Comparison of ENCODE assay signal across 14 cellular contexts in genomic region chr19:47421844-47422395, GRCh38. TPM values are rescaled to one million over a fixed set of nuclear protein-coding genes. Genes with fewer than 3 reads are reported as not detected.
DNase-seq lines count a peak whose midpoint lies in the region; TF ChIP-seq lines count a peak whose summit lies in the region.
"Had no signal": no experiment of that assay in that cellular context is flagged by ENCODE, and none has a peak within 500 bp of the region (broad histone marks: within the 10 kb centered on the region; RNA-seq: fewer than 3 reads in every experiment).

No MANE protein-coding gene starts in this region.

- H3K4me1 ChIP-seq in ectodermal cell (ENCODE audit: control insufficient read depth, insufficient read depth, low read length) = peaks cover 51% of the 10 kb centered on the region

- H3K4me1 Mint-ChIP-seq in osteocyte (ENCODE audit: unreplicated experiment) = peaks cover 38% of the 10 kb centered on the region

- peak overlapping the region; percentile 11 for H3K4me3 ChIP-seq in ectodermal cell (ENCODE audit: insufficient read depth, low read depth, low read length)
- H3K4me3 ChIP-seq: heart right ventricle, sigmoid colon had no signal

- peaks cover 50% of the 10 kb centered on the region for H3K27me3 ChIP-seq in ectodermal cell (ENCODE audit: control insufficient read depth, insufficient read depth, low read length, poor library complexity, severe bottlenecking)

- no peaks in the 10 kb centered on the region for H3K36me3 ChIP-seq in ectodermal cell (ENCODE audit: control insufficient read depth, insufficient read depth, low read length)
- H3K36me3 ChIP-seq: heart right ventricle, sigmoid colon had no signal

- peak overlapping the region; percentile 64 for H3K27ac ChIP-seq in ectodermal cell (ENCODE audit: insufficient read depth, low read depth, low read length, poor library complexity, severe bottlenecking)
- H3K27ac ChIP-seq: 22Rv1, heart right ventricle, sigmoid colon had no signal

- H3K9me3 ChIP-seq in ectodermal cell (ENCODE audit: control insufficient read depth, low read length) = no peaks in the 10 kb centered on the region
- H3K9me3 ChIP-seq: heart right ventricle, sigmoid colon had no signal

- no peaks in the 10 kb centered on the region for H3K36me3 Mint-ChIP-seq in osteocyte (ENCODE audit: unreplicated experiment)

- H3K9me3 Mint-ChIP-seq in osteocyte (ENCODE audit: unreplicated experiment) = no peaks in the 10 kb centered on the region

- H3K27me3 Mint-ChIP-seq in osteocyte (ENCODE audit: unreplicated experiment) = peaks cover 33% of the 10 kb centered on the region

- no peak overlapping the region for H3K27ac Mint-ChIP-seq in osteocyte (ENCODE audit: unreplicated experiment)

- TF ChIP-seq CTCF in osteocyte (IDR thresholded peaks at IDR 0.05) = no peak

- DNase-seq in DMS 273 (lab: John Stamatoyannopoulos, UW; ENCODE audit: unreplicated experiment) = peak; percentile 46
- no peak for DNase-seq in DMS 273 treated with DMSO at 0.1 percent for 48 hours (lab: John Stamatoyannopoulos, UW)
- peak; percentile 35 for DNase-seq in NCI-H1436 treated with DMSO at 0.1 percent for 48 hours (lab: John Stamatoyannopoulos, UW)
- DNase-seq in osteocyte (ENCODE audit: extremely low spot score, unreplicated experiment) = no peak
- no peak for DNase-seq in SW480 (ENCODE audit: low spot score)
- DNase-seq in GM19240 (ENCODE audit: insufficient read length, low spot score) = no peak
- DNase-seq in T-helper 2 cell = no peak
- DNase-seq: aorta, heart right ventricle, midbrain, sigmoid colon, T-helper 9 cell had no signal

- 1% methylated on average over 31 of the region's 31 CpGs for WGBS in ectodermal cell, 2 experiments

- H3K4me3 Mint-ChIP-seq in osteocyte (ENCODE audit: unreplicated experiment) = peak overlapping the region; percentile 10

RNA-seq across cellular contexts. Expression of gene MEIS3, which starts 2.6 kb away (rescaled TPM):
- polyA plus RNA-seq in ectodermal cell (2013, experiment 1 of 4) = 82.5 TPM
- 80.8 TPM for polyA plus RNA-seq in ectodermal cell (2013, experiment 2 of 4)
- 81.3 TPM for polyA plus RNA-seq in ectodermal cell (2013, experiment 3 of 4)
- polyA plus RNA-seq in ectodermal cell (2013, experiment 4 of 4) = 86.6 TPM
- 93.8 and 99.0 TPM in 2 replicates for total RNA-seq in osteocyte

RNA-seq across cellular contexts. Expression of gene SLC8A2, which starts 49.8 kb away (rescaled TPM):
- 9.8 TPM for polyA plus RNA-seq in ectodermal cell (2013, experiment 1 of 4)
- polyA plus RNA-seq in ectodermal cell (2013, experiment 2 of 4) = 8.2 TPM
- polyA plus RNA-seq in ectodermal cell (2013, experiment 3 of 4) = 10.0 TPM
- 7.9 TPM for polyA plus RNA-seq in ectodermal cell (2013, experiment 4 of 4)
- total RNA-seq in osteocyte = 0.05 TPM in 1 of 2 replicates, not detected in the other
- polyA plus RNA-seq: aorta had no signal

Comparison
In these comparisons a context has a peak if more than half of its experiments do, and no peak if none do; other contexts are left out.
1. DNase-seq: peak in DMS 273 (single experiment) and NCI-H1436 treated with DMSO at 0.1 percent for 48 hours (single experiment); none in DMS 273 treated with DMSO at 0.1 percent for 48 hours (single experiment), osteocyte (single experiment), SW480 (single experiment), GM19240 (single experiment) and T-helper 2 cell (0 of 5).